Comparison of ENCODE assay signal across 16 cellular contexts in genomic region chr20:46559001-46559400, GRCh38. TPM values are rescaled to one million over a fixed set of nuclear protein-coding genes. Genes with fewer than 3 reads are reported as not detected.
DNase-seq lines count a peak whose midpoint lies in the region; ATAC-seq, FAIRE-seq and TF ChIP-seq lines count a peak whose summit lies in the region.
"Had no signal": no experiment of that assay in that cellular context is flagged by ENCODE, and none has a peak within 500 bp of the region (broad histone marks: within the 10 kb centered on the region; RNA-seq: fewer than 3 reads in every experiment).

No MANE protein-coding gene starts in this region.

- dilution Hi-C loops in endothelial cell of umbilical vein (cut with MboI; ENCODE audit: extremely low pct_ligation_motif_present, low sequenced_read_pairs) = no loop called here

- no peaks in the 10 kb centered on the region for H3K79me2 ChIP-seq in endothelial cell of umbilical vein (ENCODE audit: control insufficient read depth, insufficient read depth, low read length)

- no TSS peak for BruUV-seq in endothelial cell of umbilical vein (replicated peaks; lab: Mats Ljungman, UMichigan)
- BruUV-seq in Caco-2 (replicated peaks; lab: Mats Ljungman, UMichigan) = no TSS peak

- no peak for FAIRE-seq in endothelial cell of umbilical vein (lab: Jason Lieb, UNC)

- CTCF ChIA-PET in endothelial cell of umbilical vein (lab: Charles Lee) = interaction anchor here (0.9 to 2.3 kb wide), 7 partner anchors 9 to 136 kb away, joined by 3 to 11 read pairs (median 5); partner anchors contain the start of gene TP53RK
- CTCF ChIA-PET in Caco-2 (lab: Charles Lee) = interaction anchor here (0.6 to 0.9 kb wide), 2 partner anchors 9 to 121 kb away, joined by 3 to 6 read pairs; partner anchors contain the start of gene OCSTAMP

- no peaks in the 10 kb centered on the region for H3K9me1 ChIP-seq in endothelial cell of umbilical vein (replicated peaks; ENCODE audit: control insufficient read depth, extremely low read depth, insufficient read depth, low read length)

- H4K20me1 ChIP-seq in BLaER1 = no peaks in the 10 kb centered on the region
- no peaks in the 10 kb centered on the region for H4K20me1 ChIP-seq in endothelial cell of umbilical vein (replicated peaks; ENCODE audit: control insufficient read depth, extremely low read depth, insufficient read depth, low read length)

- H3K9ac ChIP-seq in BLaER1 (no peak overlapping the region), endothelial cell of umbilical vein (replicated peaks; ENCODE audit: extremely low read depth, insufficient read depth, low read length) (no peak overlapping the region)

- H3K4me3 Mint-ChIP-seq in Caco-2 (ENCODE audit: unreplicated experiment) = no peak overlapping the region
- H3K4me3 Mint-ChIP-seq in progenitor cell of endocrine pancreas (ENCODE audit: low read depth) = no peak overlapping the region
- H3K4me3 Mint-ChIP-seq: CD4-positive, alpha-beta memory T cell had no signal

- H3K4me2 ChIP-seq in BLaER1 (peak overlapping the region; percentile 59), endothelial cell of umbilical vein (ENCODE audit: insufficient read depth, low read length) (no peak overlapping the region)

- H3K9me3 Mint-ChIP-seq in Caco-2 (ENCODE audit: unreplicated experiment) (no peaks in the 10 kb centered on the region), progenitor cell of endocrine pancreas (ENCODE audit: low read depth) (no peaks in the 10 kb centered on the region)
- H3K9me3 Mint-ChIP-seq: CD4-positive, alpha-beta memory T cell had no signal

- intact Hi-C loops in endothelial cell of umbilical vein (cut with micrococcal nuclease) (no loop called here), posterior vena cava (cut with DNase I) (no loop called here), lower lobe of right lung (cut with DNase I) (no loop called here), Caco-2 (cut with micrococcal nuclease; ENCODE audit: unreplicated experiment) (loop anchor here (1.0 kb wide), 1 partner anchor 122 kb away; no protein-coding TSS in a partner anchor)

- H3K27ac ChIP-seq in BLaER1 (no peak overlapping the region), endothelial cell of umbilical vein (ENCODE audit: insufficient read depth, low read depth, low read length) (peak overlapping the region; percentile 21), lower lobe of right lung (no peak overlapping the region)

- H3K36me3 ChIP-seq in BLaER1 = no peaks in the 10 kb centered on the region
- no peaks in the 10 kb centered on the region for H3K36me3 ChIP-seq in endothelial cell of umbilical vein (ENCODE audit: control insufficient read depth in 2 of 2, extremely low read depth in 1 of 2, insufficient read depth in 2 of 2, low read length in 2 of 2)
- no peaks in the 10 kb centered on the region for H3K36me3 ChIP-seq in lower lobe of right lung
- H3K36me3 ChIP-seq in Caco-2 (ENCODE audit: control insufficient read depth, insufficient read depth, low read length) = no peaks in the 10 kb centered on the region

- H3K36me3 Mint-ChIP-seq in Caco-2 (ENCODE audit: insufficient read depth, unreplicated experiment) (no peaks in the 10 kb centered on the region), progenitor cell of endocrine pancreas (ENCODE audit: insufficient read depth) (no peaks in the 10 kb centered on the region)
- H3K36me3 Mint-ChIP-seq: CD4-positive, alpha-beta memory T cell had no signal

- peaks cover 5% of the 10 kb centered on the region for H3K27me3 Mint-ChIP-seq in Caco-2 (ENCODE audit: insufficient read depth, unreplicated experiment)
- peaks cover 3% of the 10 kb centered on the region for H3K27me3 Mint-ChIP-seq in progenitor cell of endocrine pancreas
- H3K27me3 Mint-ChIP-seq: CD4-positive, alpha-beta memory T cell had no signal

- no peak for ATAC-seq in lower lobe of right lung

- H3K27ac Mint-ChIP-seq in Caco-2 (ENCODE audit: unreplicated experiment) (no peak overlapping the region), progenitor cell of endocrine pancreas (no peak overlapping the region)
- H3K27ac Mint-ChIP-seq: CD4-positive, alpha-beta memory T cell had no signal

- H3K4me3 ChIP-seq in BLaER1 = no peak overlapping the region
- H3K4me3 ChIP-seq in endothelial cell of umbilical vein (replicated peaks in 1 of 3; ENCODE audit: insufficient read depth in 1 of 3, low read depth in 1 of 3, low read length in 3 of 3) = no peak overlapping the region
- no peak overlapping the region for H3K4me3 ChIP-seq in lower lobe of right lung
- no peak overlapping the region for H3K4me3 ChIP-seq in Caco-2 (ENCODE audit: low read depth, low read length)

- no peak for TF ChIP-seq POLR2A in endothelial cell of umbilical vein (IDR thresholded peaks at IDR 0.05; ENCODE audit: low read depth, low read length)

- H3K9me3 ChIP-seq in BLaER1 = no peaks in the 10 kb centered on the region
- H3K9me3 ChIP-seq in endothelial cell of umbilical vein (replicated peaks; ENCODE audit: control insufficient read depth, insufficient read depth, low read length) = no peaks in the 10 kb centered on the region
- no peaks in the 10 kb centered on the region for H3K9me3 ChIP-seq in lower lobe of right lung
- H3K9me3 ChIP-seq in Caco-2 = no peaks in the 10 kb centered on the region

- H2AFZ ChIP-seq in endothelial cell of umbilical vein (ENCODE audit: low read depth, low read length) = peak overlapping the region; percentile 55

- H3K4me1 Mint-ChIP-seq in Caco-2 (ENCODE audit: low read depth, unreplicated experiment) = no peaks in the 10 kb centered on the region
- no peaks in the 10 kb centered on the region for H3K4me1 Mint-ChIP-seq in progenitor cell of endocrine pancreas (ENCODE audit: low read depth)

- POLR2A ChIA-PET in endothelial cell of umbilical vein (lab: Charles Lee) (interaction anchor here (0.9 to 1.7 kb wide), 3 partner anchors 10 to 130 kb away, joined by 3 to 8 read pairs (median 4); partner anchors contain the start of gene TP53RK), Caco-2 (lab: Charles Lee) (no interaction called here)

- no peak for TF ChIP-seq CTCF in endothelial cell of umbilical vein (IDR thresholded peaks at IDR 0.05; ENCODE audit: extremely low read depth in 1 of 2, insufficient read depth in 1 of 2, low read depth in 1 of 2, low read length in 2 of 2)
- no peak for TF ChIP-seq CTCF in lower lobe of right lung (IDR thresholded peaks at IDR 0.05)
- no peak for TF ChIP-seq CTCF in Caco-2 (IDR thresholded peaks at IDR 0.05; ENCODE audit: insufficient read depth in 1 of 2, low read depth in 1 of 2, low read length in 1 of 2, severe bottlenecking in 1 of 2, unreplicated experiment in 1 of 2)
- no peak for TF ChIP-seq CTCF in progenitor cell of endocrine pancreas (IDR thresholded peaks at IDR 0.05; ENCODE audit: unreplicated experiment)

- no peaks in the 10 kb centered on the region for H3K27me3 ChIP-seq in BLaER1
- no peaks in the 10 kb centered on the region for H3K27me3 ChIP-seq in endothelial cell of umbilical vein (ENCODE audit: control insufficient read depth in 2 of 2, insufficient read depth in 2 of 2, low read length in 2 of 2)
- H3K27me3 ChIP-seq in lower lobe of right lung (ENCODE audit: low read depth) = peaks cover 3% of the 10 kb centered on the region
- H3K27me3 ChIP-seq in Caco-2 (replicated peaks; ENCODE audit: control insufficient read depth, insufficient read depth, low read length) = no peaks in the 10 kb centered on the region

- H3K4me1 ChIP-seq in BLaER1 = peaks cover 75% of the 10 kb centered on the region
- H3K4me1 ChIP-seq in endothelial cell of umbilical vein (ENCODE audit: control insufficient read depth, extremely low read depth, insufficient read depth, low read length) = peaks cover 11% of the 10 kb centered on the region
- peaks cover 7% of the 10 kb centered on the region for H3K4me1 ChIP-seq in lower lobe of right lung
- no peaks in the 10 kb centered on the region for H3K4me1 ChIP-seq in Caco-2

- DNase-seq in MV-4-11 (lab: John Stamatoyannopoulos, UW) = peak; percentile 31
- no peak for DNase-seq in endothelial cell of umbilical vein (ENCODE audit: low read depth, low spot score)
- peak; percentile 71 for DNase-seq in posterior vena cava (ENCODE audit: low spot score)
- no peak for DNase-seq in lower lobe of right lung
- DNase-seq in Caco-2 = no peak
- no peak for DNase-seq in progenitor cell of endocrine pancreas (ENCODE audit: low spot score, unreplicated experiment)
- DNase-seq: CD4-positive, alpha-beta memory T cell; NCI-H1436; NCI-H2029; NCI-H446; NCI-H69; OCI-M1; SIG-M5 had no signal

TF ChIP-seq in endothelial cell of umbilical vein, 7 proteins besides CTCF, POLR2A, EP300 and RAD21:
- TF ChIP-seq FOS (IDR thresholded peaks at IDR 0.05; ENCODE audit: borderline replicate concordance, insufficient read depth, low read length) = no peak

RNA-seq across cellular contexts. Expression of gene OCSTAMP, which starts 8.5 kb away (rescaled TPM):
- total RNA-seq in endothelial cell of umbilical vein (not detected in 2 replicates), posterior vena cava (not detected), lower lobe of right lung (not detected), Caco-2 (2022) (not detected in 2 replicates), progenitor cell of endocrine pancreas (not detected in 2 replicates)
- polyA plus RNA-seq in endothelial cell of umbilical vein = not detected in 2 replicates
- polyA plus RNA-seq in endothelial cell of umbilical vein (2011; cell fraction: cytosol; rRNA removed) = not detected in 2 replicates
- polyA plus RNA-seq in endothelial cell of umbilical vein (2011; cell fraction: nucleus; rRNA removed) = not detected in 2 replicates
- polyA plus RNA-seq in endothelial cell of umbilical vein (2012) = not detected in 2 replicates
- not detected in 2 replicates for polyA minus RNA-seq in endothelial cell of umbilical vein
- not detected for polyA minus RNA-seq in endothelial cell of umbilical vein (2011; cell fraction: cytosol; rRNA and poly(A)+ RNA removed)
- not detected in 2 replicates for polyA minus RNA-seq in endothelial cell of umbilical vein (2011; cell fraction: nucleus; rRNA and poly(A)+ RNA removed)
- total RNA-seq: CD4-positive, alpha-beta memory T cell; HT1080; RPMI7951 had no signal
- polyA plus RNA-seq: CD4-positive, alpha-beta memory T cell had no signal

RNA-seq across cellular contexts. Expression of gene ZNF334, which starts 45.6 kb away (rescaled TPM):
- total RNA-seq in endothelial cell of umbilical vein (0.30 and 1.6 TPM in 2 replicates), posterior vena cava (1 to 10 TPM; 1.1 to 3.1 TPM), lower lobe of right lung (4.7 TPM), Caco-2 (2022) (not detected in 2 replicates), progenitor cell of endocrine pancreas (38.0 and 38.7 TPM in 2 replicates)
- polyA plus RNA-seq in endothelial cell of umbilical vein = 0.03 and 0.08 TPM in 2 replicates
- polyA plus RNA-seq in endothelial cell of umbilical vein (2011; cell fraction: cytosol; rRNA removed) = 0.03 and 0.04 TPM in 2 replicates
- polyA plus RNA-seq in endothelial cell of umbilical vein (2011; cell fraction: nucleus; rRNA removed) = 0.69 and 0.75 TPM in 2 replicates
- polyA plus RNA-seq in endothelial cell of umbilical vein (2012) = 0.13 and 0.25 TPM in 2 replicates
- 0.13 TPM in 1 of 2 replicates, not detected in the other for polyA minus RNA-seq in endothelial cell of umbilical vein
- not detected for polyA minus RNA-seq in endothelial cell of umbilical vein (2011; cell fraction: cytosol; rRNA and poly(A)+ RNA removed)
- polyA minus RNA-seq in endothelial cell of umbilical vein (2011; cell fraction: nucleus; rRNA and poly(A)+ RNA removed) = 0.19 and 0.24 TPM in 2 replicates
- total RNA-seq: HT1080, RPMI7951 had no signal
- polyA plus RNA-seq: CD4-positive, alpha-beta memory T cell had no signal

Comparison
In these comparisons a context has a peak if more than half of its experiments do, and no peak if none do; other contexts are left out.
1. DNase-seq: peak in MV-4-11 (single experiment) and posterior vena cava (single experiment); none in endothelial cell of umbilical vein (single experiment), lower lobe of right lung (single experiment), Caco-2 (0 of 2) and progenitor cell of endocrine pancreas (single experiment).